1 cellular context compared by ENCODE assay signal in genomic region chr1:225891229-225891972, GRCh38.
TF ChIP-seq lines count a peak whose summit lies in the region.

No MANE protein-coding gene starts in this region.

TF ChIP-seq in HepG2, 621 proteins besides CTCF, POLR2A, EP300 and RAD21 (continued from another document and continues in another):
- no peak for TF ChIP-seq ATF4 (CRISPR knock-in tag; IDR thresholded peaks at IDR 0.05)
- 0 out of 2 replicates have a peak, but pooled peaks have one; percentile 35 for TF ChIP-seq ZBTB4 (CRISPR knock-in tag; IDR thresholded peaks at IDR 0.05; ENCODE audit: borderline replicate concordance)
- no peak for TF ChIP-seq ZBTB14 (CRISPR knock-in tag; IDR thresholded peaks at IDR 0.05)
- no peak for TF ChIP-seq STAT5B (CRISPR knock-in tag; IDR thresholded peaks at IDR 0.05)
- TF ChIP-seq SOX13 (IDR thresholded peaks at IDR 0.05): no peak
- TF ChIP-seq SOX13 (CRISPR knock-in tag; conservative IDR thresholded peaks at IDR 0.05 in 1 of 2, IDR thresholded peaks at IDR 0.05 in 1 of 2): peak in 1 of 2 experiments; percentile 58; a peak in 2 of 4 replicates
- no peak for TF ChIP-seq AHR (CRISPR knock-in tag; IDR thresholded peaks at IDR 0.05)
- TF ChIP-seq THYN1 (CRISPR knock-in tag; IDR thresholded peaks at IDR 0.05; ENCODE audit: borderline replicate concordance, low read depth): no peak
- no peak for TF ChIP-seq HBP1 (CRISPR knock-in tag; IDR thresholded peaks at IDR 0.05; ENCODE audit: low read depth)
- no peak for TF ChIP-seq STAG1 (CRISPR knock-in tag; IDR thresholded peaks at IDR 0.05)
- no peak for TF ChIP-seq ZNF501 (CRISPR knock-in tag; IDR thresholded peaks at IDR 0.05)
- TF ChIP-seq ZBTB21 (CRISPR knock-in tag; IDR thresholded peaks at IDR 0.05): no peak
- peak; percentile 53; the same call in 1 of the 2 replicates for TF ChIP-seq ZMYM3 (CRISPR knock-in tag; IDR thresholded peaks at IDR 0.05)
- TF ChIP-seq ZNF75D (CRISPR knock-in tag; IDR thresholded peaks at IDR 0.05; ENCODE audit: borderline replicate concordance): no peak
- TF ChIP-seq PATZ1 (CRISPR knock-in tag; IDR thresholded peaks at IDR 0.05): 0 out of 2 replicates have a peak, but pooled peaks have one; percentile 19
- no peak for TF ChIP-seq EZH2 (conservative IDR thresholded peaks at IDR 0.05; ENCODE audit: low read depth, low read length)
- no peak for TF ChIP-seq NFE2L1 (CRISPR knock-in tag; IDR thresholded peaks at IDR 0.05; ENCODE audit: borderline replicate concordance)
- TF ChIP-seq AHDC1 (CRISPR knock-in tag; IDR thresholded peaks at IDR 0.05; ENCODE audit: borderline replicate concordance): no peak
- no peak for TF ChIP-seq RNF219 (CRISPR knock-in tag; IDR thresholded peaks at IDR 0.05)
- TF ChIP-seq RFX1 (IDR thresholded peaks at IDR 0.05): no peak
- TF ChIP-seq DNMT3B (CRISPR knock-in tag; conservative IDR thresholded peaks at IDR 0.05): no peak
- TF ChIP-seq CEBPG (CRISPR knock-in tag; IDR thresholded peaks at IDR 0.05): peak; percentile 72
- no peak for TF ChIP-seq HOMEZ (CRISPR knock-in tag; IDR thresholded peaks at IDR 0.05; ENCODE audit: low read depth)
- no peak for TF ChIP-seq U2AF2 (IDR thresholded peaks at IDR 0.05; ENCODE audit: low read depth, low read length)
- TF ChIP-seq ZNF547 (CRISPR knock-in tag; IDR thresholded peaks at IDR 0.05): no peak
- TF ChIP-seq SMARCE1 (IDR thresholded peaks at IDR 0.05; ENCODE audit: borderline replicate concordance): no peak
- no peak for TF ChIP-seq ZNF776 (CRISPR knock-in tag; IDR thresholded peaks at IDR 0.05)
- no peak for TF ChIP-seq ZNF382 (CRISPR knock-in tag; IDR thresholded peaks at IDR 0.05; ENCODE audit: borderline replicate concordance)
- TF ChIP-seq NCOA5 (CRISPR knock-in tag; IDR thresholded peaks at IDR 0.05): no peak
- no peak for TF ChIP-seq ZFP41 (CRISPR knock-in tag; IDR thresholded peaks at IDR 0.05; ENCODE audit: borderline replicate concordance)
- TF ChIP-seq ZNF562 (CRISPR knock-in tag; IDR thresholded peaks at IDR 0.05; ENCODE audit: borderline replicate concordance): no peak
- no peak for TF ChIP-seq SRY (CRISPR knock-in tag; IDR thresholded peaks at IDR 0.05)
- TF ChIP-seq TAF1 (CRISPR knock-in tag; IDR thresholded peaks at IDR 0.05): no peak
- no peak for TF ChIP-seq IRX3 (CRISPR knock-in tag; IDR thresholded peaks at IDR 0.05; ENCODE audit: borderline replicate concordance, low read depth)
- no peak for TF ChIP-seq FOSL1 (CRISPR knock-in tag; IDR thresholded peaks at IDR 0.05; ENCODE audit: borderline replicate concordance)
- no peak for TF ChIP-seq HES4 (CRISPR knock-in tag; IDR thresholded peaks at IDR 0.05; ENCODE audit: borderline replicate concordance)
- TF ChIP-seq NCOR1 (IDR thresholded peaks at IDR 0.05; ENCODE audit: borderline replicate concordance, low read length): peak; percentile 51; the same call in 1 of the 2 replicates
- TF ChIP-seq ZSCAN9 (CRISPR knock-in tag; IDR thresholded peaks at IDR 0.05; ENCODE audit: borderline replicate concordance): no peak
- no peak for TF ChIP-seq ZNF710 (CRISPR knock-in tag; IDR thresholded peaks at IDR 0.05; ENCODE audit: borderline replicate concordance)
